ENCODE assay signal across 24 cellular contexts in genomic region chr11:72706579-72706978, GRCh38. TPM values are rescaled to one million over a fixed set of nuclear protein-coding genes. Genes with fewer than 3 reads are reported as not detected.
DNase-seq lines count a peak whose midpoint lies in the region; TF ChIP-seq lines count a peak whose summit lies in the region.
"Had no signal": no experiment of that assay in that cellular context is flagged by ENCODE, and none has a peak within 500 bp of the region (broad histone marks: within the 10 kb centered on the region; RNA-seq: fewer than 3 reads in every experiment).

No MANE protein-coding gene starts in this region.

- peak overlapping the region; percentile 36 for H2BK5ac ChIP-seq in mesendoderm (ENCODE audit: low read length)

- intact Hi-C loops in cardiac septum (cut with DNase I): no loop called here

- peaks cover 4% of the 10 kb centered on the region for H3K79me1 ChIP-seq in mesendoderm (ENCODE audit: low read length)

- H3K4ac ChIP-seq in mesendoderm (ENCODE audit: low read depth, low read length): no peak overlapping the region

- no peaks in the 10 kb centered on the region for H3K9me3 ChIP-seq in cardiac muscle cell (ENCODE audit: low read depth)
- H3K9me3 ChIP-seq: heart left ventricle, left lung, pancreas, right lobe of liver, suprapubic skin had no signal

- H3K4me3 Mint-ChIP-seq in brain: peak overlapping the region in 2 of 5 experiments; percentile 39 to 41
- H3K4me3 Mint-ChIP-seq: activated CD4-positive, alpha-beta memory T cell treated with anti-CD3 and anti-CD28 coated beads, Interleukin-2, amount 10 ng/mL, durations not matched to agents 7 days and 5 days; activated naive CD8-positive, alpha-beta T cell; T-cell had no signal

- peak overlapping the region; percentile 59 for H3K56ac ChIP-seq in mesendoderm (ENCODE audit: low read length)

- no peak overlapping the region for H3K23ac ChIP-seq in mesendoderm (ENCODE audit: low read length)

- peaks cover 0 to 3% (median 0%) of the 10 kb centered on the region in 5 experiments for H3K9me3 Mint-ChIP-seq in brain
- H3K9me3 Mint-ChIP-seq: activated CD4-positive, alpha-beta memory T cell treated with anti-CD3 and anti-CD28 coated beads, Interleukin-2, amount 10 ng/mL, durations not matched to agents 7 days and 5 days; T-cell had no signal

- peak overlapping the region; percentile 61 for H2AK5ac ChIP-seq in mesendoderm (ENCODE audit: low read length)

- no peak overlapping the region for H4K5ac ChIP-seq in mesendoderm (ENCODE audit: low read length)

- H3K27me3 ChIP-seq in cardiac muscle cell: no peaks in the 10 kb centered on the region
- H3K27me3 ChIP-seq in mesendoderm (ENCODE audit: insufficient read depth, low read length, poor library complexity): no peaks in the 10 kb centered on the region
- H3K27me3 ChIP-seq: heart left ventricle, left lung, pancreas, right lobe of liver, suprapubic skin had no signal

- no peak for DNase-seq in cardiac muscle cell (ENCODE audit: low read depth in 1 of 2, low spot score in 1 of 2)
- DNase-seq in cardiac septum (ENCODE audit: low spot score): no peak
- DNase-seq in mesendoderm: no peak
- DNase-seq in ureter (ENCODE audit: low spot score): no peak
- DNase-seq in NCI-H2196 (lab: John Stamatoyannopoulos, UW; ENCODE audit: unreplicated experiment): no peak
- DNase-seq in NCI-H526 (lab: John Stamatoyannopoulos, UW): no peak
- no peak for DNase-seq in NCI-H2227 (lab: John Stamatoyannopoulos, UW; ENCODE audit: unreplicated experiment)
- DNase-seq: activated CD4-positive, alpha-beta memory T cell treated with anti-CD3 and anti-CD28 coated beads, Interleukin-2, amount 10 ng/mL, durations not matched to agents 7 days and 5 days; activated T-cell treated with anti-CD3 and anti-CD28 coated beads, Interleukin-2, amount 50 U/mL, for 48 hours; GDM1; heart left ventricle; KBM-7; left lung; NCI-H1694; NCI-H2227 treated with DMSO at 0.1 percent for 48 hours; NCI-H774; pancreas; right lobe of liver; T-cell had no signal

- peaks cover 3% of the 10 kb centered on the region for H3K27me3 Mint-ChIP-seq in brain
- H3K27me3 Mint-ChIP-seq: activated CD4-positive, alpha-beta memory T cell treated with anti-CD3 and anti-CD28 coated beads, Interleukin-2, amount 10 ng/mL, durations not matched to agents 7 days and 5 days; activated naive CD8-positive, alpha-beta T cell; T-cell had no signal

- H3K27ac Mint-ChIP-seq in brain: peak overlapping the region in 4 of 5 experiments; percentile 24 to 93 (median 86)
- H3K27ac Mint-ChIP-seq: activated CD4-positive, alpha-beta memory T cell treated with anti-CD3 and anti-CD28 coated beads, Interleukin-2, amount 10 ng/mL, durations not matched to agents 7 days and 5 days; activated naive CD8-positive, alpha-beta T cell had no signal

- no peak overlapping the region for H3K4me2 ChIP-seq in mesendoderm (ENCODE audit: low read length)

- H3K4me1 Mint-ChIP-seq in brain: peaks cover 44% of the 10 kb centered on the region
- H3K4me1 Mint-ChIP-seq: activated CD4-positive, alpha-beta memory T cell treated with anti-CD3 and anti-CD28 coated beads, Interleukin-2, amount 10 ng/mL, durations not matched to agents 7 days and 5 days had no signal

- H3K36me3 ChIP-seq in cardiac muscle cell: peaks cover 7% of the 10 kb centered on the region
- H3K36me3 ChIP-seq in mesendoderm (ENCODE audit: control insufficient read depth, insufficient read depth, low read length): no peaks in the 10 kb centered on the region

- TF ChIP-seq CTCF in cardiac muscle cell (IDR thresholded peaks at IDR 0.05; ENCODE audit: low read depth, low read length): no peak
- TF ChIP-seq CTCF in brain (conservative IDR thresholded peaks at IDR 0.05): no peak

- H3K27ac ChIP-seq in cardiac muscle cell (peak overlapping the region; percentile 41), mesendoderm (ENCODE audit: low read depth, low read length) (peak overlapping the region; percentile 89)
- H3K27ac ChIP-seq: C4-2B, heart left ventricle, HL-60, left lung, pancreas, right lobe of liver, suprapubic skin had no signal

- no peak overlapping the region for H4K8ac ChIP-seq in mesendoderm (ENCODE audit: low read depth, low read length)

- H3K4me3 ChIP-seq in cardiac muscle cell (no peak overlapping the region), mesendoderm (ENCODE audit: low read length) (no peak overlapping the region)
- H3K4me3 ChIP-seq: heart left ventricle, left lung, pancreas, right lobe of liver, suprapubic skin had no signal

- whole genome bisulfite sequencing in mesendoderm (ENCODE audit: extremely low coverage, insufficient coverage, low lambda C conversion rate): no CpG with 5 or more reads among the region's 5 CpGs

- no peak overlapping the region for H2BK15ac ChIP-seq in mesendoderm (replicated peaks; ENCODE audit: low read depth)

- H3K9ac ChIP-seq in mesendoderm (ENCODE audit: low read length): peak overlapping the region; percentile 28

- peaks cover 6% of the 10 kb centered on the region for H3K36me3 Mint-ChIP-seq in brain

- H3K79me2 ChIP-seq in mesendoderm (ENCODE audit: control insufficient read depth, insufficient read depth, low read length): no peaks in the 10 kb centered on the region

- no peak overlapping the region for H2BK120ac ChIP-seq in mesendoderm (ENCODE audit: low read depth, low read length)

- H3K4me1 ChIP-seq in cardiac muscle cell (ENCODE audit: low read depth) (peaks cover 13% of the 10 kb centered on the region), mesendoderm (ENCODE audit: control insufficient read depth, low read depth, low read length) (peaks cover 22% of the 10 kb centered on the region)
- H3K4me1 ChIP-seq: pancreas, right lobe of liver had no signal

- no peak overlapping the region for H3K18ac ChIP-seq in mesendoderm (ENCODE audit: low read length)

RNA-seq across cellular contexts. Expression of gene PDE2A, which starts 32.4 kb away (rescaled TPM):
- 0.18 and 0.92 TPM in 2 replicates for total RNA-seq in cardiac muscle cell
- polyA plus RNA-seq in cardiac muscle cell: 0.56 TPM in 1 of 2 replicates, not detected in the other
- total RNA-seq in cardiac septum: 28.8 TPM
- 26.1 TPM for polyA plus RNA-seq in brain (ENCODE audit: insufficient read depth, low read depth, low replicate concordance)
- polyA plus RNA-seq in mesendoderm (2013, experiment 1 of 2): 3.9 TPM
- 4.0 TPM for polyA plus RNA-seq in mesendoderm (2013, experiment 2 of 2)
- 49.6 TPM for total RNA-seq in ureter

RNA-seq across cellular contexts. Expression of gene ARAP1, which starts 45.6 kb away (rescaled TPM):
- total RNA-seq in cardiac muscle cell (134 and 200 TPM in 2 replicates), cardiac septum (46.3 TPM), ureter (86.2 TPM)
- polyA plus RNA-seq in cardiac muscle cell (41.5 and 54.6 TPM in 2 replicates), brain (ENCODE audit: insufficient read depth, low read depth, low replicate concordance) (36.6 TPM)
- 29.0 TPM for polyA plus RNA-seq in mesendoderm (2013, experiment 1 of 2)
- polyA plus RNA-seq in mesendoderm (2013, experiment 2 of 2): 27.5 TPM

Comparison
In these comparisons a context has a peak if more than half of its experiments do, and no peak if none do; other contexts are left out.
1. RNA of gene PDE2A, which starts 32.4 kb away (total RNA-seq): 49.6 TPM in ureter (single experiment) and 28.8 TPM in cardiac septum (single experiment); 0.18 to 0.92 TPM in cardiac muscle cell; every median in the first group is over 10 times any median in the second.